Comparison of ENCODE assay signal across 2 cellular contexts in genomic region chr19:7515471-7516226, GRCh38.
TF ChIP-seq lines count a peak whose summit lies in the region.

Gene ZNF358 (plus strand): TSS chr19:7516103. CDS start chr19:7519243, 3,140 bp downstream.

TF ChIP-seq in HEK293, 187 proteins besides CTCF, POLR2A, EP300 and RAD21 (continued from another document and continues in another):
- TF ChIP-seq TSHZ1 (tag by site-specific recombination; IDR thresholded peaks at IDR 0.05; ENCODE audit: borderline replicate concordance): no peak
- TF ChIP-seq KLF1 (tag by site-specific recombination; IDR thresholded peaks at IDR 0.05): 0 out of 2 replicates have a peak, but pooled peaks have one; percentile 31
- TF ChIP-seq GFI1B (tag by site-specific recombination; IDR thresholded peaks at IDR 0.05): no peak
- TF ChIP-seq KLF9 (tag by site-specific recombination; IDR thresholded peaks at IDR 0.05; ENCODE audit: low read depth): peak; percentile 50; the same call in 1 of the 2 replicates
- TF ChIP-seq GLIS1 (tag by site-specific recombination; IDR thresholded peaks at IDR 0.05): peak; percentile 38; the same call in 1 of the 2 replicates
- TF ChIP-seq MEIS1 (CRISPR knock-in tag; IDR thresholded peaks at IDR 0.05; ENCODE audit: borderline replicate concordance): no peak
- TF ChIP-seq ZNF768 (tag by site-specific recombination; IDR thresholded peaks at IDR 0.05): no peak
- TF ChIP-seq ZNF510 (tag by site-specific recombination; IDR thresholded peaks at IDR 0.05; ENCODE audit: insufficient replicate concordance): no peak
- TF ChIP-seq ZBTB6 (tag by site-specific recombination; IDR thresholded peaks at IDR 0.05): no peak
- peak; percentile 57 for TF ChIP-seq ZBTB26 (tag by site-specific recombination; optimal IDR thresholded peaks at IDR 0.05)
- TF ChIP-seq ZNF580 (tag by site-specific recombination; IDR thresholded peaks at IDR 0.05): 0 out of 2 replicates have a peak, but pooled peaks have one; percentile 52
- peak; percentile 31; the same call in 1 of the 2 replicates for TF ChIP-seq KLF16 (tag by site-specific recombination; IDR thresholded peaks at IDR 0.05)
- no peak for TF ChIP-seq ZNF146 (tag by site-specific recombination; IDR thresholded peaks at IDR 0.05)
- peak; percentile 71; the same call in 1 of the 2 replicates for TF ChIP-seq ZNF792 (tag by site-specific recombination; IDR thresholded peaks at IDR 0.05)
- no peak for TF ChIP-seq ZNF791 (tag by site-specific recombination; IDR thresholded peaks at IDR 0.05)
- TF ChIP-seq ZNF701 (tag by site-specific recombination; IDR thresholded peaks at IDR 0.05): no peak
- 0 out of 2 replicates have a peak, but pooled peaks have one; percentile 67 for TF ChIP-seq ZNF2 (tag by site-specific recombination; IDR thresholded peaks at IDR 0.05)
- no peak for TF ChIP-seq ZNF133 (tag by site-specific recombination; IDR thresholded peaks at IDR 0.05)
- TF ChIP-seq ZFP37 (tag by site-specific recombination; IDR thresholded peaks at IDR 0.05): no peak
- peak; percentile 50; the same call in 1 of the 2 replicates for TF ChIP-seq ZNF777 (tag by site-specific recombination; IDR thresholded peaks at IDR 0.05; ENCODE audit: borderline replicate concordance)
- no peak for TF ChIP-seq ZNF623 (tag by site-specific recombination; IDR thresholded peaks at IDR 0.05)
- no peak for TF ChIP-seq EGR2 (tag by site-specific recombination; IDR thresholded peaks at IDR 0.05; ENCODE audit: low read depth)
- TF ChIP-seq TRIM28 (IDR thresholded peaks at IDR 0.05; ENCODE audit: borderline replicate concordance, low read length): no peak
- TF ChIP-seq ZBTB7A (tag by site-specific recombination; IDR thresholded peaks at IDR 0.05; ENCODE audit: low read depth): no peak; the same call in 1 of the 2 replicates
- TF ChIP-seq ZNF423 (tag by site-specific recombination; IDR thresholded peaks at IDR 0.05): no peak
- TF ChIP-seq ZNF76 (tag by site-specific recombination; IDR thresholded peaks at IDR 0.05; ENCODE audit: borderline replicate concordance, low read depth): peak; percentile 15; the same call in 1 of the 2 replicates
- TF ChIP-seq KLF10 (tag by site-specific recombination; IDR thresholded peaks at IDR 0.05): no peak
- TF ChIP-seq ZNF335 (tag by site-specific recombination; conservative IDR thresholded peaks at IDR 0.05): peak; percentile 81
- no peak for TF ChIP-seq BCL11B (tag by site-specific recombination; IDR thresholded peaks at IDR 0.05; ENCODE audit: low read depth)

TF ChIP-seq in K562, 482 proteins besides CTCF, POLR2A, EP300 and RAD21 (continued from another document and continues in another):
- no peak for TF ChIP-seq ZNF280B (CRISPR knock-in tag; IDR thresholded peaks at IDR 0.05)
- TF ChIP-seq NONO (IDR thresholded peaks at IDR 0.05; ENCODE audit: low read depth in 2 of 2, low read length in 1 of 2): 0 out of 4 replicates have a peak, but pooled peaks of 1 of the 2 experiments have one; percentile 23
- TF ChIP-seq CREM (IDR thresholded peaks at IDR 0.05; ENCODE audit: low read depth): 0 out of 2 replicates have a peak, but pooled peaks have one; percentile 12
- TF ChIP-seq GMEB1 (CRISPR knock-in tag; IDR thresholded peaks at IDR 0.05): 0 out of 2 replicates have a peak, but pooled peaks have one; percentile 37
- no peak for TF ChIP-seq GABPA (tag; conservative IDR thresholded peaks at IDR 0.05; ENCODE audit: low read depth)
- no peak for TF ChIP-seq RAD51 (IDR thresholded peaks at IDR 0.05; ENCODE audit: borderline replicate concordance, low read depth)
- peak; percentile 84 for TF ChIP-seq ZNF512 (tag; IDR thresholded peaks at IDR 0.05)
- TF ChIP-seq ZBTB40 (IDR thresholded peaks at IDR 0.05): peak; percentile 69
- TF ChIP-seq ZBTB40 (CRISPR knock-in tag; IDR thresholded peaks at IDR 0.05): no peak
- peak; percentile 93 for TF ChIP-seq LARP7 (IDR thresholded peaks at IDR 0.05)
- TF ChIP-seq NCOA6 (IDR thresholded peaks at IDR 0.05): peak; percentile 24; the same call in 1 of the 2 replicates
- TF ChIP-seq MED1 (CRISPR knock-in tag; IDR thresholded peaks at IDR 0.05; ENCODE audit: borderline replicate concordance): no peak
- TF ChIP-seq MBD2 (IDR thresholded peaks at IDR 0.05; ENCODE audit: borderline replicate concordance, low read depth): peak; percentile 18; the same call in 1 of the 2 replicates
- no peak for TF ChIP-seq SAP30 (IDR thresholded peaks at IDR 0.05; ENCODE audit: borderline replicate concordance, insufficient read depth, low read depth, low read length, poor library complexity, severe bottlenecking)
- peak; percentile 72 for TF ChIP-seq SOX6 (IDR thresholded peaks at IDR 0.05)
- TF ChIP-seq KDM1A (IDR thresholded peaks at IDR 0.05): 0 out of 4 replicates have a peak, but pooled peaks of 1 of the 2 experiments have one; percentile 49
- peak; percentile 60; the same call in 1 of the 2 replicates for TF ChIP-seq SMARCA5 (IDR thresholded peaks at IDR 0.05)
- TF ChIP-seq RB1 (IDR thresholded peaks at IDR 0.05; ENCODE audit: low read depth): peak; percentile 74
- peak; percentile 42 for TF ChIP-seq CCNT2 (IDR thresholded peaks at IDR 0.05; ENCODE audit: borderline replicate concordance, extremely low read depth, insufficient read length, low read depth, low read length)
- TF ChIP-seq TAF9B (IDR thresholded peaks at IDR 0.05; ENCODE audit: partially characterized antibody): no peak
- peak; percentile 64 for TF ChIP-seq CXXC5 (CRISPR knock-in tag; IDR thresholded peaks at IDR 0.05)
- TF ChIP-seq CGGBP1 (CRISPR knock-in tag; IDR thresholded peaks at IDR 0.05): no peak
- TF ChIP-seq U2AF1 (optimal IDR thresholded peaks at IDR 0.05; ENCODE audit: low read depth, low read length): no peak
- peak; percentile 50; the same call in 1 of the 2 replicates for TF ChIP-seq MYC (IDR thresholded peaks at IDR 0.05; ENCODE audit: low read depth, low read length)
- no peak for TF ChIP-seq MYC (CRISPR knock-in tag; IDR thresholded peaks at IDR 0.05; ENCODE audit: borderline replicate concordance, low read depth)
- no peak for TF ChIP-seq RBM14 (IDR thresholded peaks at IDR 0.05; ENCODE audit: borderline replicate concordance, insufficient read depth, low read depth, low read length)
- TF ChIP-seq SMARCE1 (IDR thresholded peaks at IDR 0.05): 0 out of 2 replicates have a peak, but pooled peaks have one; percentile 39
- no peak for TF ChIP-seq ZBTB9 (CRISPR knock-in tag; IDR thresholded peaks at IDR 0.05)
- TF ChIP-seq CHCHD3 (CRISPR knock-in tag; IDR thresholded peaks at IDR 0.05): no peak
- no peak for TF ChIP-seq NR2C2 (CRISPR knock-in tag; IDR thresholded peaks at IDR 0.05)
- peak; percentile 57 for TF ChIP-seq NR2C2 (tag; IDR thresholded peaks at IDR 0.05)
- TF ChIP-seq CTBP1 (IDR thresholded peaks at IDR 0.05; ENCODE audit: borderline replicate concordance): peak; percentile 69; the same call in 1 of the 2 replicates
- TF ChIP-seq ARHGAP35 (IDR thresholded peaks at IDR 0.05; ENCODE audit: partially characterized antibody): peak; percentile 65
- no peak for TF ChIP-seq ESRRB (CRISPR knock-in tag; IDR thresholded peaks at IDR 0.05; ENCODE audit: borderline replicate concordance)
